In the genomic region with DNA sequence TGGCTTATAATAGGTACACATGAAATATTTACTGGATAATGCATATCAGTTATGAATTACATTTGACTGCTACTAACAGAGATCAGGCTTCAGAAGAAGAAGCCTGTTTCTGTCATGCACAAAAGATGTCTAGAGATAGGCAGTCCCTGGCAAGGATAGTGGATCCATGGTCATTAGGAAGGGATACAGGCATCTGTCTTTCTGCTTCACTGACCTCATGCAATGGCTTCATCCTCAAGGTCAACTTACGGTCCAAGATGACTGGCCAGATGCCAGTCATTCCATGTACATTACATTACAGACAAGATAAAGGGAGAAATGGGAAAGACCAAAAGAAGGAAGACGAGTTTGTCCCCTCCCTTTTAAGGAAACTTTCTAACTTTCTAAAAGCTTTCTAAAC, we compare ENCODE assay signal across 1 cellular context.
TF ChIP-seq lines count a peak whose summit lies in the region.

No MANE protein-coding gene starts in this region.

TF ChIP-seq in SK-N-SH treated with all-trans-retinoic acid at 6 μM for 48 hours, 23 proteins besides CTCF, POLR2A, EP300 and RAD21 (continued from another document):
- TF ChIP-seq, protein P1, sequence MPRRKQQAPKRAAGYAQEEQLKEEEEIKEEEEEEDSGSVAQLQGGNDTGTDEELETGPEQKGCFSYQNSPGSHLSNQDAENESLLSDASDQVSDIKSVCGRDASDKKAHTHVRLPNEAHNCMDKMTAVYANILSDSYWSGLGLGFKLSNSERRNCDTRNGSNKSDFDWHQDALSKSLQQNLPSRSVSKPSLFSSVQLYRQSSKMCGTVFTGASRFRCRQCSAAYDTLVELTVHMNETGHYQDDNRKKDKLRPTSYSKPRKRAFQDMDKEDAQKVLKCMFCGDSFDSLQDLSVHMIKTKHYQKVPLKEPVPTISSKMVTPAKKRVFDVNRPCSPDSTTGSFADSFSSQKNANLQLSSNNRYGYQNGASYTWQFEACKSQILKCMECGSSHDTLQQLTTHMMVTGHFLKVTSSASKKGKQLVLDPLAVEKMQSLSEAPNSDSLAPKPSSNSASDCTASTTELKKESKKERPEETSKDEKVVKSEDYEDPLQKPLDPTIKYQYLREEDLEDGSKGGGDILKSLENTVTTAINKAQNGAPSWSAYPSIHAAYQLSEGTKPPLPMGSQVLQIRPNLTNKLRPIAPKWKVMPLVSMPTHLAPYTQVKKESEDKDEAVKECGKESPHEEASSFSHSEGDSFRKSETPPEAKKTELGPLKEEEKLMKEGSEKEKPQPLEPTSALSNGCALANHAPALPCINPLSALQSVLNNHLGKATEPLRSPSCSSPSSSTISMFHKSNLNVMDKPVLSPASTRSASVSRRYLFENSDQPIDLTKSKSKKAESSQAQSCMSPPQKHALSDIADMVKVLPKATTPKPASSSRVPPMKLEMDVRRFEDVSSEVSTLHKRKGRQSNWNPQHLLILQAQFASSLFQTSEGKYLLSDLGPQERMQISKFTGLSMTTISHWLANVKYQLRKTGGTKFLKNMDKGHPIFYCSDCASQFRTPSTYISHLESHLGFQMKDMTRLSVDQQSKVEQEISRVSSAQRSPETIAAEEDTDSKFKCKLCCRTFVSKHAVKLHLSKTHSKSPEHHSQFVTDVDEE (CRISPR knock-in tag; IDR thresholded peaks at IDR 0.05): 0 out of 2 replicates have a peak, but pooled peaks have one; percentile 17
- TF ChIP-seq GLIS3 (CRISPR knock-in tag; IDR thresholded peaks at IDR 0.05): peak; percentile 78; the same call in 1 of the 2 replicates
- no peak for TF ChIP-seq ZNF8 (CRISPR knock-in tag; IDR thresholded peaks at IDR 0.05)
- TF ChIP-seq CSDC2 (CRISPR knock-in tag; IDR thresholded peaks at IDR 0.05): 0 out of 2 replicates have a peak, but pooled peaks have one; percentile 40
- no peak for TF ChIP-seq PPARA (CRISPR knock-in tag; IDR thresholded peaks at IDR 0.05; ENCODE audit: borderline replicate concordance)
- TF ChIP-seq TOX (CRISPR knock-in tag; IDR thresholded peaks at IDR 0.05; ENCODE audit: borderline replicate concordance): 0 out of 2 replicates have a peak, but pooled peaks have one; percentile 15
- TF ChIP-seq ZFP3 (CRISPR knock-in tag; IDR thresholded peaks at IDR 0.05): peak; percentile 91
- TF ChIP-seq TCF4 (CRISPR knock-in tag; IDR thresholded peaks at IDR 0.05; ENCODE audit: borderline replicate concordance): peak; percentile 78; the same call in 1 of the 2 replicates
- TF ChIP-seq, protein P2, sequence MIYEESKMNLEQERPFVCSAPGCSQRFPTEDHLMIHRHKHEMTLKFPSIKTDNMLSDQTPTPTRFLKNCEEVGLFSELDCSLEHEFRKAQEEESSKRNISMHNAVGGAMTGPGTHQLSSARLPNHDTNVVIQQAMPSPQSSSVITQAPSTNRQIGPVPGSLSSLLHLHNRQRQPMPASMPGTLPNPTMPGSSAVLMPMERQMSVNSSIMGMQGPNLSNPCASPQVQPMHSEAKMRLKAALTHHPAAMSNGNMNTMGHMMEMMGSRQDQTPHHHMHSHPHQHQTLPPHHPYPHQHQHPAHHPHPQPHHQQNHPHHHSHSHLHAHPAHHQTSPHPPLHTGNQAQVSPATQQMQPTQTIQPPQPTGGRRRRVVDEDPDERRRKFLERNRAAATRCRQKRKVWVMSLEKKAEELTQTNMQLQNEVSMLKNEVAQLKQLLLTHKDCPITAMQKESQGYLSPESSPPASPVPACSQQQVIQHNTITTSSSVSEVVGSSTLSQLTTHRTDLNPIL (CRISPR knock-in tag; IDR thresholded peaks at IDR 0.05; ENCODE audit: low read depth): peak; percentile 86
- TF ChIP-seq, protein P3, sequence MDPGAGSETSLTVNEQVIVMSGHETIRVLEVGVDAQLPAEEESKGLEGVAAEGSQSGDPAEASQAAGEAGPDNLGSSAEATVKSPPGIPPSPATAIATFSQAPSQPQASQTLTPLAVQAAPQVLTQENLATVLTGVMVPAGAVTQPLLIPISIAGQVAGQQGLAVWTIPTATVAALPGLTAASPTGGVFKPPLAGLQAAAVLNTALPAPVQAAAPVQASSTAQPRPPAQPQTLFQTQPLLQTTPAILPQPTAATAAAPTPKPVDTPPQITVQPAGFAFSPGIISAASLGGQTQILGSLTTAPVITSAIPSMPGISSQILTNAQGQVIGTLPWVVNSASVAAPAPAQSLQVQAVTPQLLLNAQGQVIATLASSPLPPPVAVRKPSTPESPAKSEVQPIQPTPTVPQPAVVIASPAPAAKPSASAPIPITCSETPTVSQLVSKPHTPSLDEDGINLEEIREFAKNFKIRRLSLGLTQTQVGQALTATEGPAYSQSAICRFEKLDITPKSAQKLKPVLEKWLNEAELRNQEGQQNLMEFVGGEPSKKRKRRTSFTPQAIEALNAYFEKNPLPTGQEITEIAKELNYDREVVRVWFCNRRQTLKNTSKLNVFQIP (CRISPR knock-in tag; IDR thresholded peaks at IDR 0.05; ENCODE audit: borderline replicate concordance, low read depth): no peak
- no peak for TF ChIP-seq ZFP30 (CRISPR knock-in tag; IDR thresholded peaks at IDR 0.05)
- no peak for TF ChIP-seq RARB (CRISPR knock-in tag; IDR thresholded peaks at IDR 0.05)
- no peak for TF ChIP-seq ZC3H10 (CRISPR knock-in tag; IDR thresholded peaks at IDR 0.05)
